In the genomic region with DNA sequence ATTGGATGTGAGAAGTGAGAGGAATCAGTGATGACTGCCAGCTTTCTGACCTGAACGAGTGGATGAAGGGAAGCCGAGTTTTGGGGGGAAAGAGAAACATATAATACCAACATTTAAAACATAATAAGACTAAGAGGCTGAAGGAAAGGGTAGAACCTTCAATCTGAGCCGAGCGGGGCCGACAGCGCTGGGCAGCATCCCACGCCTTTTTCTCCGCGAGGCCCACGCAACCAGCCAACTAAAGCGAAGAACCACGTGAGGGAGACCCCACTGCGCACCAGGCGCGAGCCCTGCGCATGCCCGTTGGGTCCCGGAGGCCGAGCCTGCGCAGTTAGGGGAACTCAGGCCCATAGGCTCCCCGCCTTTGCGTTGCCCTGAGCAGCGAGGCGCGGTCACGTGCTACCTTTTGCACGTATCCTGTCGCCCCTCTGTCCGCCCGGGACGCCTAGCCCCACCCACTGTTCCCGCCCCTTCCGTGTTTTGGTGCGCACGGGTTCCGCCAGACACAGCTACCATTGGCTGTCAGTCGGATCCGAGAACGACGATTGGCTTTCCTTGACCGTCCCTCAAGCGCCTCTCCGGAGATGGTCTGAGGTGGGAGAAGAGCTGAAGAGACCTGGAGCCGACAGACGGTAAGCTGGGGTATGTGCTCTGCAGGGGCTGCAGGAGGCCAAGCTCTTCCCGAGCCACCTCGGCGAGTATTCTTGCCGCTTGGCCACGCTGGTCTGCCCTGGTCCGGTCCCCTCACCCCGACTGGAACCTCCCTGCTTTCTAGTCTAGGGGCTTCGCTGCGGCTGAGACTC, we compare ENCODE assay signal across 8 cellular contexts. TPM values are rescaled to one million over a fixed set of nuclear protein-coding genes. Genes with fewer than 3 reads are reported as not detected.
A peak's percentile ranks its signal among the peaks of the same experiment; 100 is the strongest.
DNase-seq lines count a peak whose midpoint lies in the region; ATAC-seq and TF ChIP-seq lines count a peak whose summit lies in the region.

A gene with protein sequence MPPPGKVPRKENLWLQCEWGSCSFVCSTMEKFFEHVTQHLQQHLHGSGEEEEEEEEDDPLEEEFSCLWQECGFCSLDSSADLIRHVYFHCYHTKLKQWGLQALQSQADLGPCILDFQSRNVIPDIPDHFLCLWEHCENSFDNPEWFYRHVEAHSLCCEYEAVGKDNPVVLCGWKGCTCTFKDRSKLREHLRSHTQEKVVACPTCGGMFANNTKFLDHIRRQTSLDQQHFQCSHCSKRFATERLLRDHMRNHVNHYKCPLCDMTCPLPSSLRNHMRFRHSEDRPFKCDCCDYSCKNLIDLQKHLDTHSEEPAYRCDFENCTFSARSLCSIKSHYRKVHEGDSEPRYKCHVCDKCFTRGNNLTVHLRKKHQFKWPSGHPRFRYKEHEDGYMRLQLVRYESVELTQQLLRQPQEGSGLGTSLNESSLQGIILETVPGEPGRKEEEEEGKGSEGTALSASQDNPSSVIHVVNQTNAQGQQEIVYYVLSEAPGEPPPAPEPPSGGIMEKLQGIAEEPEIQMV (plus strand): TSS at position 573 of the 803 bp plus-strand sequence. CDS start 5,365 bp downstream, outside the sequence.

- TF ChIP-seq CTCF in GM10248 (IDR thresholded peaks at IDR 0.05; ENCODE audit: control extremely low read depth, extremely low read depth, low read depth, missing control alignments): no peak

- ATAC-seq in HG02623 (IDR thresholded peaks at IDR 0.05; ENCODE audit: unreplicated experiment): peak; percentile 95

- CTCF ChIA-PET in GM10248 (lab: Yijun Ruan, JAX): interaction anchor here (0.7 to 4.9 kb wide), 12 partner anchors 9 to 202 kb away, joined by 3 to 29 read pairs (median 4); a partner anchor contains a TSS

- peak; percentile 99 for DNase-seq in GM10248 (ENCODE audit: extremely low spot score)
- peak; percentile 100 for DNase-seq in NCI-H1105 (lab: John Stamatoyannopoulos, UW)
- DNase-seq in SKM-1 treated with dmso at 0.1 percent for 144 hours (lab: John Stamatoyannopoulos, UW; ENCODE audit: unreplicated experiment): peak; percentile 99
- DNase-seq in glomerular endothelial cell (ENCODE audit: extremely low read depth, low read depth, low spot score): peak; percentile 93
- DNase-seq in occipital lobe (lab: John Stamatoyannopoulos, UW): peak; percentile 100

- H3K4me1 Mint-ChIP-seq in activated naive CD8-positive, alpha-beta T cell (ENCODE audit: low read depth): peaks cover 40% of the 10 kb centered on the region

- peak within 1 kb of the TSS; percentile 99 for H3K4me3 Mint-ChIP-seq in activated naive CD8-positive, alpha-beta T cell

- POLR2A ChIA-PET in GM10248 (lab: Yijun Ruan, JAX): interaction anchor here (0.6 to 1.8 kb wide), 6 partner anchors 10 to 36 kb away, joined by 3 to 12 read pairs (median 5); a partner anchor contains a TSS

- H3K27ac Mint-ChIP-seq in activated naive CD8-positive, alpha-beta T cell: peak within 1 kb of the TSS; percentile 94

- H3K27ac ChIP-seq in temporal lobe (ENCODE audit: low read depth, low read length): peak within 1 kb of the TSS; percentile 93

- H3K27me3 Mint-ChIP-seq in activated naive CD8-positive, alpha-beta T cell: no peaks in the 10 kb centered on the region

- peaks cover 2% of the 10 kb centered on the region for H3K36me3 Mint-ChIP-seq in activated naive CD8-positive, alpha-beta T cell

- no peaks in the 10 kb centered on the region for H3K9me3 Mint-ChIP-seq in activated naive CD8-positive, alpha-beta T cell (ENCODE audit: low read depth)

RNA-seq across cellular contexts. Expression of the gene that starts here (rescaled TPM):
- total RNA-seq in glomerular endothelial cell: 13.0 and 17.3 TPM in 2 replicates
- 21.7 TPM for total RNA-seq in occipital lobe
- 20.2 TPM for total RNA-seq in temporal lobe

Comparison
In these comparisons a context has a peak if more than half of its experiments do, and no peak if none do; other contexts are left out.
1. Peak in every context shown above with its lines: DNase-seq, ATAC-seq and H3K27ac ChIP-seq.